Comparison of ENCODE assay signal across 8 cellular contexts in genomic region chr10:102431452-102432124, GRCh38. TPM values are rescaled to one million over a fixed set of nuclear protein-coding genes. Genes with fewer than 3 reads are reported as not detected.
A peak's percentile ranks its signal among the peaks of the same experiment; 100 is the strongest.
DNase-seq lines count a peak whose midpoint lies in the region; ATAC-seq and TF ChIP-seq lines count a peak whose summit lies in the region.

No MANE protein-coding gene starts in this region.

- H3K27ac ChIP-seq in A673 (ENCODE audit: low read depth, low read length, poor library complexity, severe bottlenecking), result peak overlapping the region; percentile 86
- peak overlapping the region; percentile 87 for H3K27ac ChIP-seq in VCaP
- peak overlapping the region in 3 of 4 donors; percentile 84 to 88 (median 85) for H3K27ac ChIP-seq in gastroesophageal sphincter
- H3K27ac ChIP-seq in psoas muscle, result peak overlapping the region; percentile 86

- intact Hi-C loops in A673 (cut with micrococcal nuclease; ENCODE audit: unreplicated experiment), result no loop called here
- intact Hi-C loops in psoas muscle (cut with DNase I), result no loop called here

- no peaks in the 10 kb centered on the region for H3K27me3 ChIP-seq in A673 (replicated peaks; ENCODE audit: insufficient read depth, low read depth, low read length, poor library complexity)
- H3K27me3 ChIP-seq in H7 (ENCODE audit: control insufficient read depth, insufficient read depth, low read length), result peaks cover 35% of the 10 kb centered on the region
- peaks cover 32% of the 10 kb centered on the region for H3K27me3 ChIP-seq in gastroesophageal sphincter
- peaks cover 0 to 14% (median 3%) of the 10 kb centered on the region in 3 donors for H3K27me3 ChIP-seq in psoas muscle (ENCODE audit: insufficient read depth in 3 of 3, low read length in 2 of 3)

- TF ChIP-seq POLR2A in gastroesophageal sphincter (IDR thresholded peaks at IDR 0.05), result no peak

- TF ChIP-seq EP300 in gastroesophageal sphincter (IDR thresholded peaks at IDR 0.05), result no peak

- POLR2A ChIA-PET in A673 (lab: Charles Lee; ENCODE audit: low non-redundant PET), result no interaction called here

- H3K36me3 ChIP-seq in A673 (ENCODE audit: insufficient read depth, low read length, poor library complexity, severe bottlenecking) (no peaks in the 10 kb centered on the region), H7 (replicated peaks; ENCODE audit: control insufficient read depth, insufficient read depth, low read length) (no peaks in the 10 kb centered on the region), gastroesophageal sphincter (no peaks in the 10 kb centered on the region), psoas muscle (ENCODE audit: insufficient read depth in 1 of 2, low read depth in 1 of 2) (no peaks in the 10 kb centered on the region)

- ATAC-seq in gastroesophageal sphincter (peak; percentile 9), psoas muscle (peak; percentile 11 to 22 (median 14))

- CTCF ChIA-PET in A673 (lab: Charles Lee), result interaction anchor here (1.0 kb wide), 1 partner anchor 152 kb away, joined by 3 read pairs; no protein-coding TSS in a partner anchor

- H3K4me1 ChIP-seq in A673 (ENCODE audit: insufficient read depth, low read length, poor library complexity, severe bottlenecking), result peaks cover 13% of the 10 kb centered on the region
- peaks cover 0 to 40% (median 6%) of the 10 kb centered on the region in 3 donors for H3K4me1 ChIP-seq in gastroesophageal sphincter
- H3K4me1 ChIP-seq in psoas muscle, result peaks cover 7% of the 10 kb centered on the region

- BruUV-seq in A673 (replicated peaks; lab: Mats Ljungman, UMichigan), result no TSS peak

- no peak for TF ChIP-seq CTCF in A673 (conservative IDR thresholded peaks at IDR 0.05; ENCODE audit: low read depth, low read length)
- no peak for TF ChIP-seq CTCF in VCaP (conservative IDR thresholded peaks at IDR 0.05)
- TF ChIP-seq CTCF in gastroesophageal sphincter (IDR thresholded peaks at IDR 0.05), result no peak
- TF ChIP-seq CTCF in psoas muscle (IDR thresholded peaks at IDR 0.05), result no peak

- WGBS in gastroesophageal sphincter (ENCODE audit: low coverage in 1 of 2), 2 donors, result 25 to 44% methylated on average over 1 to 2 of the region's 4 CpGs
- 17 to 18% (median 17%) methylated on average over 4 of the region's 4 CpGs for WGBS in psoas muscle, 3 donors

- peak; percentile 58 for DNase-seq in A673 (ENCODE audit: low spot score)
- peak; percentile 61 for DNase-seq in H7
- DNase-seq in psoas muscle, result no peak
- DNase-seq in SKM-1 (lab: John Stamatoyannopoulos, UW; ENCODE audit: unreplicated experiment), result no peak
- DNase-seq in NCI-H345 (lab: John Stamatoyannopoulos, UW), result no peak
- DNase-seq in NCI-H2029 (lab: John Stamatoyannopoulos, UW), result no peak

- no peaks in the 10 kb centered on the region for H3K9me3 ChIP-seq in A673 (ENCODE audit: low read depth, low read length, poor library complexity, severe bottlenecking)
- no peaks in the 10 kb centered on the region for H3K9me3 ChIP-seq in gastroesophageal sphincter
- no peaks in the 10 kb centered on the region for H3K9me3 ChIP-seq in psoas muscle

- peak overlapping the region; percentile 97 for H3K4me3 ChIP-seq in A673 (ENCODE audit: low read depth, low read length, poor library complexity, severe bottlenecking)
- H3K4me3 ChIP-seq in H7 (ENCODE audit: insufficient read depth, low read depth, low read length), result peak overlapping the region; percentile 85
- peak overlapping the region; percentile 73 to 94 for H3K4me3 ChIP-seq in gastroesophageal sphincter
- peak overlapping the region; percentile 97 for H3K4me3 ChIP-seq in psoas muscle

RNA-seq across cellular contexts. Expression of gene CUEDC2, which starts 0.8 kb away (rescaled TPM):
- 63.7 and 72.1 TPM in 2 replicates for total RNA-seq in A673 (2021)
- total RNA-seq in H7 (2014; rRNA removed; shearing (Covaris generic)), result 51.3 and 64.7 TPM in 2 replicates
- 10 to 100 TPM; 61.4 to 84.3 (median 67.5) TPM for total RNA-seq in gastroesophageal sphincter
- 10 to 100 TPM; 53.3 to 81.9 (median 73.3) TPM for total RNA-seq in psoas muscle
- polyA plus RNA-seq in psoas muscle, result 100 to 1,000 TPM in 1 of 3 donors, 10 to 100 TPM in 2; 56.3 to 103 (median 77.2) TPM

RNA-seq across cellular contexts. Expression of gene FBXL15, which starts 11.0 kb away (rescaled TPM):
- total RNA-seq in A673 (2021), result 8.9 and 11.6 TPM in 2 replicates
- total RNA-seq in H7 (2014; rRNA removed; shearing (Covaris generic)), result 23.0 and 29.8 TPM in 2 replicates
- 10 to 100 TPM; 18.6 to 41.9 (median 26.1) TPM for total RNA-seq in gastroesophageal sphincter
- 10 to 100 TPM in 2 of 4 donors, 1 to 10 TPM in 2; 7.9 to 13.3 (median 9.5) TPM for total RNA-seq in psoas muscle
- 10 to 100 TPM; 10.8 to 14.8 (median 13.0) TPM for polyA plus RNA-seq in psoas muscle

RNA-seq across cellular contexts. Expression of gene PSD, which starts 13.0 kb away (rescaled TPM):
- total RNA-seq in A673 (2021), result 5.8 and 7.3 TPM in 2 replicates
- 5.2 and 6.1 TPM in 2 replicates for total RNA-seq in H7 (2014; rRNA removed; shearing (Covaris generic))
- total RNA-seq in gastroesophageal sphincter, result 100 to 1,000 TPM in 1 of 4 donors, 10 to 100 TPM in 3; 28.6 to 195 (median 41.4) TPM
- 1 to 10 TPM in 1 of 4 donors, under 1 TPM in 3; 0.15 to 1.7 (median 0.51) TPM for total RNA-seq in psoas muscle
- polyA plus RNA-seq in psoas muscle, result 1 to 10 TPM in 1 of 3 donors, under 1 TPM in 1, not detected in 1; 0.25 to 1.0 TPM

RNA-seq across cellular contexts. Expression of gene C10orf95, which starts 19.8 kb away (rescaled TPM):
- total RNA-seq in A673 (2021) (0.42 TPM in 1 of 2 replicates, not detected in the other), gastroesophageal sphincter (not detected), psoas muscle (not detected)
- 0.30 and 0.45 TPM in 2 replicates for total RNA-seq in H7 (2014; rRNA removed; shearing (Covaris generic))
- polyA plus RNA-seq in psoas muscle, result under 1 TPM in 1 of 3 donors, not detected in 2; 0.01 TPM

RNA-seq across cellular contexts. Expression of gene NFKB2, which starts 36.1 kb away (rescaled TPM):
- total RNA-seq in A673 (2021) (29.8 and 33.2 TPM in 2 replicates), gastroesophageal sphincter (10 to 100 TPM; 20.5 to 31.6 (median 24.8) TPM), psoas muscle (10 to 100 TPM; 11.3 to 86.0 (median 12.7) TPM)
- 25.3 and 25.6 TPM in 2 replicates for total RNA-seq in H7 (2014; rRNA removed; shearing (Covaris generic))
- 10 to 100 TPM in 2 of 3 donors, 1 to 10 TPM in 1; 8.3 to 13.2 (median 10.9) TPM for polyA plus RNA-seq in psoas muscle

Comparison
In these comparisons a context has a peak if more than half of its experiments do, and no peak if none do; other contexts are left out.
1. DNase-seq: peak in A673 (single experiment) and H7 (single experiment); none in psoas muscle (0 of 2), SKM-1 (single experiment), NCI-H345 (single experiment) and NCI-H2029 (single experiment).
2. Peak in every context shown above with its lines, with median percentiles within 50 percentile points of each other: H3K27ac ChIP-seq and H3K4me3 ChIP-seq.